Comparison of ENCODE assay signal across 9 cellular contexts in genomic region chr1:2135425-2135824, GRCh38. TPM values are rescaled to one million over a fixed set of nuclear protein-coding genes. Genes with fewer than 3 reads are reported as not detected.
DNase-seq lines count a peak whose midpoint lies in the region; ATAC-seq and TF ChIP-seq lines count a peak whose summit lies in the region.
"Had no signal": no experiment of that assay in that cellular context is flagged by ENCODE, and none has a peak within 500 bp of the region (broad histone marks: within the 10 kb centered on the region; RNA-seq: fewer than 3 reads in every experiment).

No MANE protein-coding gene starts in this region.

- H3K27ac Mint-ChIP-seq in glutamatergic neuron (ENCODE audit: unreplicated experiment), result no peak overlapping the region

- TF ChIP-seq CTCF in glutamatergic neuron (IDR thresholded peaks at IDR 0.05; ENCODE audit: partially characterized antibody, unreplicated experiment), result no peak

- H3K27me3 Mint-ChIP-seq in glutamatergic neuron (ENCODE audit: unreplicated experiment), result peaks cover 16% of the 10 kb centered on the region

- H3K36me3 Mint-ChIP-seq in glutamatergic neuron (ENCODE audit: unreplicated experiment), result no peaks in the 10 kb centered on the region

- intact Hi-C loops in left colon (cut with DNase I, micrococcal nuclease), result no loop called here

- no peak for ATAC-seq in left colon

- peaks cover 5% of the 10 kb centered on the region for H3K9me3 Mint-ChIP-seq in glutamatergic neuron (ENCODE audit: unreplicated experiment)

- H3K4me3 Mint-ChIP-seq in glutamatergic neuron (ENCODE audit: unreplicated experiment), result no peak overlapping the region

- H3K4me1 Mint-ChIP-seq in glutamatergic neuron (ENCODE audit: low read depth, unreplicated experiment), result peaks cover 17% of the 10 kb centered on the region

- DNase-seq in HT-29 (ENCODE audit: low spot score) (peak; percentile 24), caudate nucleus (lab: John Stamatoyannopoulos, UW) (peak in 8 of 61 donors; percentile 26 to 49 (median 32)), left colon (peak; percentile 37 to 56), substantia nigra (lab: John Stamatoyannopoulos, UW) (peak in 20 of 49 donors; percentile 16 to 57 (median 36)), MV-4-11 (lab: John Stamatoyannopoulos, UW) (no peak), NCI-H1930 (lab: John Stamatoyannopoulos, UW) (no peak), glutamatergic neuron (no peak)
- no peak for DNase-seq in activated CD4-positive, alpha-beta T cell treated with anti-CD3 and anti-CD28 coated beads, Interleukin-2, amount 50 U/mL, for 48 hours
- DNase-seq: stimulated activated CD8-positive, alpha-beta memory T cell treated with anti-CD3 and anti-CD28 coated beads, Interleukin-4, amount 100 ng/mL, for 48 hours had no signal

- peak overlapping the region; percentile 88 for H3K27ac ChIP-seq in caudate nucleus (ENCODE audit: low read depth, low read length)
- peak overlapping the region; percentile 16 for H3K27ac ChIP-seq in substantia nigra (ENCODE audit: low read depth, low read length, poor library complexity, severe bottlenecking)

RNA-seq across cellular contexts. Expression of gene FAAP20, which starts 59.1 kb away (rescaled TPM):
- 99.3 and 119 TPM in 2 replicates for total RNA-seq in HT-29 (2014; rRNA removed; shearing (Covaris generic))
- total RNA-seq in left colon, result 10 to 100 TPM; 28.5 to 32.6 TPM
- total RNA-seq in glutamatergic neuron (ENCODE audit: unreplicated experiment), result 111 TPM

Comparison
In these comparisons a context has a peak if more than half of its experiments do, and no peak if none do; other contexts are left out.
1. DNase-seq: peak in HT-29 (single experiment) and left colon (2 of 2); none in MV-4-11 (single experiment), activated CD4-positive, alpha-beta T cell treated with anti-CD3 and anti-CD28 coated beads, Interleukin-2, amount 50 U/mL, for 48 hours (0 of 2), NCI-H1930 (0 of 2) and glutamatergic neuron (single experiment).